In the genomic region with DNA sequence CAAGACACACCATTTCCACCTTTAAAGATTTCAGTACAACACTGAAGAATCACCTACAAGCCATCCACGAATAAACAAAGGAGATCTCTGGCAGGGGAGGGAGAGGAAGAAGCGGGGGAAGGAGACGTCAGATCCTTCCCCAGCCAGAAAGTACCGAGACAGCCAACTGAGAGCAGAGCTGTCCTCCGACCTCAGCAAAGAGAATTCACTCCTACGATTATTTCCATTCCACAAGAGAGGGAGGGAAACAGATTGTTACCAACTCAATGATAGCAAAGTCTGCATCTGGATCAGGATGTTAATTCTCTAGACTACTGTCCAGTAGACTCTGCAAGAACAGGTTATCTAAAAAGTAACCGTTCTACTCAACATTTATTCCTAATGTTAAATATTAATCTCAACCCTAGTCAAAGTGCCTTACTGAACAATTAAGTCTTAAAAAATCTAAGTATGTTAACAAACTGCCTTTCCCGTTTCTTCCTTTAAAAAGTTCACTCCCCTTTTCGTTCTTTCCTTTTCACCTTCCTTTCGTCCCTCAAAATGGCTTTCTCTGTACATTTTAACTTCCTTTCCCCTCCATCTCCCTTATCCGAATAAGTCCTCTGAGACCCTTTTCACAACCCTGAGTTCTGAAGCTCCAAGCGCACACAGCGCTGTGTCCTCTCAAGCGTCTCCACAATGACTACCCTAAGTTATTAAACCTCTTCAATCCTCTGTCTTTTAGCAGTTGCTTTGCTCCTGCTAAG, we compare ENCODE assay signal across 8 cellular contexts. TPM values are rescaled to one million over a fixed set of nuclear protein-coding genes. Genes with fewer than 3 reads are reported as not detected.
DNase-seq lines count a peak whose midpoint lies in the region; ATAC-seq, FAIRE-seq and TF ChIP-seq lines count a peak whose summit lies in the region.

No MANE protein-coding gene starts in this region.

- H3K27me3 Mint-ChIP-seq in astrocyte (ENCODE audit: low read depth, unreplicated experiment) (no peaks in the 10 kb centered on the region), immature natural killer cell (ENCODE audit: low read depth in 3 of 3) (peaks cover 24 to 27% (median 25%) of the 10 kb centered on the region in 3 donors)

- H3K27ac ChIP-seq in SU-DHL-6 (ENCODE audit: low read depth, low read length) (peak overlapping the region; percentile 88), astrocyte (ENCODE audit: low read depth, low read length) (peak overlapping the region; percentile 78)

- peak; percentile 23 for FAIRE-seq in astrocyte (lab: Jason Lieb, UNC)

- no peak for TF ChIP-seq CTCF in SU-DHL-6 (IDR thresholded peaks at IDR 0.05; ENCODE audit: insufficient read depth, low read length, poor library complexity, severe bottlenecking)
- no peak for TF ChIP-seq CTCF in astrocyte (IDR thresholded peaks at IDR 0.05; ENCODE audit: insufficient read depth, low read depth, low read length)

- no peaks in the 10 kb centered on the region for H3K9me2 ChIP-seq in SU-DHL-6 (replicated peaks; ENCODE audit: insufficient read depth, low read length)

- H3K27me3 ChIP-seq in SU-DHL-6 (ENCODE audit: low read length): no peaks in the 10 kb centered on the region
- no peaks in the 10 kb centered on the region for H3K27me3 ChIP-seq in astrocyte (ENCODE audit: insufficient read depth, low read length)

- H3K4me2 ChIP-seq in SU-DHL-6 (ENCODE audit: low read depth, low read length, poor library complexity, severe bottlenecking) (peak overlapping the region; percentile 86), astrocyte (ENCODE audit: low read length) (peak overlapping the region; percentile 97)

- H3K79me2 ChIP-seq in SU-DHL-6 (ENCODE audit: insufficient read depth, low read length) (peaks cover 63% of the 10 kb centered on the region), astrocyte (ENCODE audit: insufficient read depth, low read length) (peaks cover 80% of the 10 kb centered on the region)

- H3K9me3 Mint-ChIP-seq in astrocyte (ENCODE audit: unreplicated experiment) (no peaks in the 10 kb centered on the region), immature natural killer cell (no peaks in the 10 kb centered on the region)

- H3K4me1 Mint-ChIP-seq in astrocyte (ENCODE audit: low read depth, unreplicated experiment): peaks cover 17% of the 10 kb centered on the region
- H3K4me1 Mint-ChIP-seq in immature natural killer cell: peaks cover 47 to 79% of the 10 kb centered on the region in 2 donors

- H3K4me3 ChIP-seq in SU-DHL-6 (ENCODE audit: insufficient read depth, low read length, poor library complexity, severe bottlenecking): peak overlapping the region; percentile 89
- H3K4me3 ChIP-seq in astrocyte (ENCODE audit: insufficient read depth, low read depth, low read length): peak overlapping the region; percentile 80

- peaks cover 6% of the 10 kb centered on the region for H3K4me1 ChIP-seq in astrocyte (ENCODE audit: insufficient read depth, low read length)

- H3K9me3 ChIP-seq in SU-DHL-6 (ENCODE audit: insufficient read depth, low read length) (no peaks in the 10 kb centered on the region), astrocyte (ENCODE audit: insufficient read depth, low read depth, low read length) (no peaks in the 10 kb centered on the region)

- DNase-seq in AG08395 (ENCODE audit: low spot score) (peak; percentile 48), astrocyte (ENCODE audit: low read depth) (peak; percentile 72), immature natural killer cell (peak; percentile 61 to 68 (median 64)), COLO829 (ENCODE audit: low spot score) (no peak)
- peak; percentile 30 to 44 for DNase-seq in stimulated activated CD4-positive, alpha-beta T cell treated with anti-CD3 and anti-CD28 coated beads, Interleukin-12 subunit alpha, Interleukin-12 subunit beta, amount 100 ng/mL, for 24 hours (ENCODE audit: low read depth in 2 of 2)

- H3K36me3 Mint-ChIP-seq in astrocyte (ENCODE audit: low read depth, unreplicated experiment): no peaks in the 10 kb centered on the region
- peaks cover 7 to 24% (median 13%) of the 10 kb centered on the region in 3 donors for H3K36me3 Mint-ChIP-seq in immature natural killer cell

- H3K36me3 ChIP-seq in SU-DHL-6 (ENCODE audit: low read length): peaks cover 28% of the 10 kb centered on the region; the same call in 1 of the 2 replicates
- peaks cover 17% of the 10 kb centered on the region for H3K36me3 ChIP-seq in astrocyte (ENCODE audit: insufficient read depth, low read length)

- H4K20me1 ChIP-seq in SU-DHL-6 (ENCODE audit: low read depth, low read length) (peaks cover 20% of the 10 kb centered on the region), astrocyte (ENCODE audit: insufficient read depth, low read length) (peaks cover 43% of the 10 kb centered on the region)

- H3K27ac Mint-ChIP-seq in astrocyte (ENCODE audit: unreplicated experiment) (peak overlapping the region; percentile 67), immature natural killer cell (peak overlapping the region; percentile 96 to 99 (median 98))

- H3F3A ChIP-seq in SU-DHL-6 (ENCODE audit: insufficient read depth): 0 out of 2 replicates have a peak, but pooled peaks cover 5% of the 10 kb centered on the region

- H2AFZ ChIP-seq in SU-DHL-6 (ENCODE audit: low read depth, low read length, severe bottlenecking): peak overlapping the region; percentile 94
- no peak overlapping the region for H2AFZ ChIP-seq in astrocyte (ENCODE audit: low read depth, low read length)

- peak overlapping the region; percentile 92 for H3K4me3 Mint-ChIP-seq in astrocyte (ENCODE audit: unreplicated experiment)
- peak overlapping the region; percentile 93 to 97 (median 96) for H3K4me3 Mint-ChIP-seq in immature natural killer cell

- ATAC-seq in GM18520 (IDR thresholded peaks at IDR 0.05; ENCODE audit: unreplicated experiment) (peak; percentile 16), HG03469 (IDR thresholded peaks at IDR 0.05; ENCODE audit: unreplicated experiment) (peak; percentile 19)

- H3K9ac ChIP-seq in SU-DHL-6 (ENCODE audit: low read length): peak overlapping the region; percentile 83
- H3K9ac ChIP-seq in astrocyte (ENCODE audit: low read length): peak overlapping the region; percentile 100

RNA-seq across cellular contexts. Expression of a gene that starts 1.4 kb away (rescaled TPM):
- 38.6 and 39.0 TPM in 2 replicates for total RNA-seq in astrocyte
- polyA plus RNA-seq in immature natural killer cell: 10 to 100 TPM in 1 of 3 donors, 1 to 10 TPM in 2; 5.0 to 10.4 (median 5.5) TPM
